21 cellular contexts compared by ENCODE assay signal in the genomic region with DNA sequence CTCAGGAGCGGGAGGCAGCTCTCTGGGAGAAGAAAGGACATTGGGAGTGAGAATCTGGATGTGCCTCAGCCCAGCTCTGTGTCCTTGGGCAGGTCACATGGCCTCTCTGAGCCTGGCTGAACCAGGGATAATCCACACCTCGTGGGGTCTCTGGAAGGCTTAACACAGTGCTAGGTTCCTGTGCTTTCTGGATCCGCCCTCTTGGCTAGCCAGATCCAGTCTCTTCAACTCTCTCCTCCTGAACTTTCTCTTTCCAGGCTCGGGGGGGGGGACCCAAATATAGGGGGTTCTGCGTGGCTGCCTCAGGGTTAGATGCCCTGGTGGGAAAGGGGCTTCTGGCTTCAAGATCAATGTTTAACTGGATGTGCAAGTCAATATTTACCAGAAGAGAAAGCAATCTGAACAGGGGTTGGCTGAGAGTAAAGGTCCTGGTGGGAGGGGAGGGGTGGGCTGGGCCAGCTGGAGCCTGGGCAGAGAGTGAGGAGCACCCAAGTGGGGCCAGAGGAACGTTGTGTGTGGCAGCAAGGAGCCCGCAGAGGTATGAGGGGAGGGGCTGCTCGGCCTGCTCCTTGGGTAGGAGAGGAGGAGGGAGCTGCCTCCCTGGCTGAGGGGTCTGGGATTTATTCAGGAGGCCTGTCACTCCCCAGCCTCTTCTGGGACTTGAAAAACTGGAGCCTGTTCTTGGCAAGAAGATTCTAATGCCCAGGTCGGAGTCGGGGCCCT. TPM values are rescaled to one million over a fixed set of nuclear protein-coding genes. Genes with fewer than 3 reads are reported as not detected.
DNase-seq lines count a peak whose midpoint lies in the region; ATAC-seq and TF ChIP-seq lines count a peak whose summit lies in the region.
"Had no signal": no experiment of that assay in that cellular context is flagged by ENCODE, and none has a peak within 500 bp of the region (broad histone marks: within the 10 kb centered on the region; RNA-seq: fewer than 3 reads in every experiment).

A gene (plus strand): TSS at position 501 of the 723 bp plus-strand sequence. CDS start 2,125 bp downstream, outside the sequence.

- 59 to 72% methylated on average over 10 of the region's 10 CpGs for WGBS in lung, 2 donors
- WGBS in thyroid gland, 2 donors = 39 to 49% methylated on average over 7 to 8 of the region's 10 CpGs

- H3K4me1 ChIP-seq in duodenal mucosa (ENCODE audit: control insufficient read depth in 1 of 2, insufficient read depth in 2 of 2, low read length in 2 of 2) (peaks cover 4 to 6% of the 10 kb centered on the region in 2 donors), lung (ENCODE audit: control insufficient read depth in 2 of 2, insufficient read depth in 2 of 2, low read length in 2 of 2) (peaks cover 0 to 5% of the 10 kb centered on the region in 2 donors), thyroid gland (peaks cover 0 to 21% of the 10 kb centered on the region in 2 donors), HAP-1 (no peaks in the 10 kb centered on the region)
- H3K4me1 ChIP-seq: tibial artery had no signal

- in situ Hi-C loops in KBM-7 (cut with MboI; ENCODE audit: low pct_unique_long_range_greater_than_20kb, low sequenced_read_pairs) = no loop called here
- in situ Hi-C loops in HAP-1 (cut with MboI; ENCODE audit: low sequenced_read_pairs) = no loop called here

- H3K36me3 ChIP-seq in duodenal mucosa (ENCODE audit: control insufficient read depth in 1 of 2, insufficient read depth in 2 of 2, low read length in 2 of 2) = peaks cover 5 to 8% of the 10 kb centered on the region in 2 donors
- peaks cover 0 to 8% of the 10 kb centered on the region in 2 donors for H3K36me3 ChIP-seq in lung (ENCODE audit: control insufficient read depth in 2 of 2, insufficient read depth in 2 of 2, low read length in 2 of 2)
- no peaks in the 10 kb centered on the region for H3K36me3 ChIP-seq in thyroid gland
- H3K36me3 ChIP-seq in HAP-1 (replicated peaks) = no peaks in the 10 kb centered on the region

- no peak for ATAC-seq in lung (ENCODE audit: insufficient read depth, low FRiP score)
- ATAC-seq in GM21723 (IDR thresholded peaks at IDR 0.05; ENCODE audit: unreplicated experiment) = no peak
- ATAC-seq: K562, mucosa of descending colon had no signal

- H3K9me3 ChIP-seq in duodenal mucosa (ENCODE audit: control insufficient read depth in 1 of 2, low read length in 2 of 2) (no peaks in the 10 kb centered on the region), lung (ENCODE audit: control insufficient read depth in 2 of 2, insufficient read depth in 1 of 2, low read length in 1 of 2) (no peaks in the 10 kb centered on the region), thyroid gland (no peaks in the 10 kb centered on the region), HAP-1 (no peaks in the 10 kb centered on the region)
- H3K9me3 ChIP-seq: mucosa of descending colon, tibial artery had no signal

- H3K9ac ChIP-seq in duodenal mucosa (ENCODE audit: low read depth in 1 of 2, low read length in 2 of 2) = no peak within 1 kb of the TSS

- no peak for TF ChIP-seq POLR2A in thyroid gland (IDR thresholded peaks at IDR 0.05)

- intact Hi-C loops in thyroid gland (cut with DNase I) = no loop called here

- TF ChIP-seq CTCF in lung (IDR thresholded peaks at IDR 0.05; ENCODE audit: control extremely low read depth, extremely low read depth) (no peak), thyroid gland (IDR thresholded peaks at IDR 0.05) (no peak)

- H3K27ac ChIP-seq in duodenal mucosa (ENCODE audit: low read depth, low read length) (peak within 1 kb of the TSS; percentile 3), lung (ENCODE audit: low read depth in 1 of 2, low read length in 1 of 2) (peak within 1 kb of the TSS in 1 of 2 donors; percentile 39), thyroid gland (peak within 1 kb of the TSS in 1 of 3 donors; percentile 21)
- H3K27ac ChIP-seq: C4-2B, tibial artery had no signal

- DNase-seq in HuH-7.5 (ENCODE audit: low spot score) = peak; percentile 87
- no peak for DNase-seq in lung (ENCODE audit: low spot score)
- peak; percentile 34 to 49 for DNase-seq in thyroid gland
- no peak for DNase-seq in KBM-7
- DNase-seq in HAP-1 (ENCODE audit: low spot score in 2 of 2) = no peak
- DNase-seq in activated CD8-positive, alpha-beta memory T cell treated with anti-CD3 and anti-CD28 coated beads for 24 hours = no peak
- DNase-seq: activated B cell treated with CpG ODN at 0.5 μM for 24 hours; amniotic stem cell; DMS79 treated with DMSO at 0.1 percent for 48 hours; mucosa of descending colon; NCI-H1092 treated with DMSO at 0.1 percent for 48 hours; NCI-H748 treated with DMSO at 0.1 percent for 48 hours; occipital lobe; stimulated activated CD4-positive, alpha-beta T cell treated with anti-CD3 and anti-CD28 coated beads, Interleukin-4, amount 100 ng/mL, for 4 hours; tibial artery had no signal

- no peak within 1 kb of the TSS for H3K4me3 ChIP-seq in duodenal mucosa (ENCODE audit: low read depth in 1 of 2, low read length in 2 of 2)
- H3K4me3 ChIP-seq in lung = no peak within 1 kb of the TSS
- no peak within 1 kb of the TSS for H3K4me3 ChIP-seq in thyroid gland (replicated peaks in 1 of 3)
- no peak within 1 kb of the TSS for H3K4me3 ChIP-seq in HAP-1
- H3K4me3 ChIP-seq: K562, mucosa of descending colon, tibial artery had no signal

- H3K27me3 ChIP-seq in duodenal mucosa (ENCODE audit: control insufficient read depth in 1 of 2, insufficient read depth in 2 of 2, low read length in 2 of 2) (no peaks in the 10 kb centered on the region), lung (ENCODE audit: control insufficient read depth, insufficient read depth) (no peaks in the 10 kb centered on the region), thyroid gland (no peaks in the 10 kb centered on the region), HAP-1 (ENCODE audit: low read depth) (no peaks in the 10 kb centered on the region)
- H3K27me3 ChIP-seq: tibial artery had no signal

RNA-seq across cellular contexts. Expression of the gene that starts here (rescaled TPM):
- total RNA-seq in lung = 10 to 100 TPM; 13.7 to 41.1 TPM
- polyA plus RNA-seq in lung = 10 to 100 TPM; 74.9 to 78.9 TPM
- 1 to 10 TPM; 4.3 to 9.7 (median 7.1) TPM for total RNA-seq in thyroid gland
- total RNA-seq: frontal cortex, skeletal muscle tissue had no signal
- polyA plus RNA-seq: K562 had no signal

Comparison
In these comparisons a context has a peak if more than half of its experiments do, and no peak if none do; other contexts are left out.
1. DNase-seq: peak in HuH-7.5 (single experiment) and thyroid gland (2 of 2); none in lung (single experiment), KBM-7 (single experiment), HAP-1 (0 of 2) and activated CD8-positive, alpha-beta memory T cell treated with anti-CD3 and anti-CD28 coated beads for 24 hours (single experiment).